Comparison of ENCODE assay signal across 1 cellular context in the genomic region with DNA sequence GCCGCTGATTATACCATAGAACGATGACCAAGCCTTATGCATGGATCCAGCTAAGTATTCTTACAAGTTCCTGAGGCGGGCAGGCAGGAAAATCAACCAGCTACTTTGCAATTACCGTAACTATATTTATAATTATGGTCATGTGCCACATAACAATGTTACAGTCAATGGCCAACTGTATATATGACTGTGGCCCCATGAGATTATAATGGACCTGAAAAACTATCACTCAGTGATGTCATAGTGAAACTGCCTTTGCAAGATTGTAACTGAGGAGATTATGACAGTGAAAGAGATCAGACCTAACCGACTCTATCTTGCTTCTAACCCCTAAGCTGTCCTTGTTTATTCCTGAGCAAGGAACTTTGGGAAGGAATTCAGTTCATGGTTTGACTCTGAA.
TF ChIP-seq lines count a peak whose summit lies in the region.

No MANE protein-coding gene starts in this region.

TF ChIP-seq in K562, 482 proteins besides CTCF, POLR2A, EP300 and RAD21 (continued from another document):
- TF ChIP-seq CREB1 (IDR thresholded peaks at IDR 0.05) (no peak), CREB1 (CRISPR knock-in tag; IDR thresholded peaks at IDR 0.05) (0 out of 2 replicates have a peak, but pooled peaks have one; percentile 24), RBM14 (IDR thresholded peaks at IDR 0.05; ENCODE audit: borderline replicate concordance, insufficient read depth, low read depth, low read length) (no peak)
- TF ChIP-seq, protein P1, sequence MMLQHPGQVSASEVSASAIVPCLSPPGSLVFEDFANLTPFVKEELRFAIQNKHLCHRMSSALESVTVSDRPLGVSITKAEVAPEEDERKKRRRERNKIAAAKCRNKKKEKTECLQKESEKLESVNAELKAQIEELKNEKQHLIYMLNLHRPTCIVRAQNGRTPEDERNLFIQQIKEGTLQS (IDR thresholded peaks at IDR 0.05) = peak; percentile 23; the same call in 1 of the 2 replicates
- TF ChIP-seq, protein P1 (CRISPR knock-in tag; conservative IDR thresholded peaks at IDR 0.05) = no peak
